28 cellular contexts compared by ENCODE assay signal in the genomic region with DNA sequence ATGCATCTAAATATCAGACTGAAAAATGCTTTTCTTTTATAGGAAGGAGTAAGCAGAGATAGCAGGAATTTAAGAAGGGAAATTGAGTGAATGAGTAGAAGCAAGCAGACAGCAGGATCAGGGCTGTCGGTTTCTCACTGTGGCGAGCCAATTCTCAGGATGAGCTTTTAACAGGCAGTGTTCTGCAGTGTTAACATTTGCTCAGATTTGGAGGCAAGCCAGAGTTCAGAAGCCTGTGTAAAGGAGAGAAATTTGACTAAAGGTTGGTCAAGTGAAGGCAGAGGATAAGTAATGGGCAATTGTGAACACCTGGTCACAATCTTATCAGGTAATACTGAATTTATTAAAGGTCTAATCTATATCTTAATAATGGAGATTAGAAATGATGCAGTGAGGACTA.
DNase-seq lines count a peak whose midpoint lies in the region; ATAC-seq and TF ChIP-seq lines count a peak whose summit lies in the region.
"Had no signal": no experiment of that assay in that cellular context is flagged by ENCODE, and none has a peak within 500 bp of the region (broad histone marks: within the 10 kb centered on the region; RNA-seq: fewer than 3 reads in every experiment).

No MANE protein-coding gene starts in this region.

- peak overlapping the region; percentile 26; the same call in 1 of the 2 replicates for H3K27ac ChIP-seq in HUES6 (ENCODE audit: low read depth, low read length)
- H3K27ac ChIP-seq: 22Rv1, pancreas had no signal

- no peaks in the 10 kb centered on the region for H3K36me3 ChIP-seq in HUES6 (ENCODE audit: control insufficient read depth, insufficient read depth, low read length)
- H3K36me3 ChIP-seq: pancreas had no signal

- peak; percentile 33 for DNase-seq in DMS 273 (lab: John Stamatoyannopoulos, UW; ENCODE audit: unreplicated experiment)
- DNase-seq in DMS 273 treated with DMSO at 0.1 percent for 48 hours (lab: John Stamatoyannopoulos, UW) = no peak
- peak; percentile 2 for DNase-seq in epithelial cell of proximal tubule (ENCODE audit: low read depth)
- DNase-seq in renal cortical epithelial cell (ENCODE audit: low read depth) = peak; percentile 45
- DNase-seq in GM19240 (ENCODE audit: insufficient read length, low spot score) = no peak
- DNase-seq in stimulated activated CD4-positive, alpha-beta T cell treated with anti-CD3 and anti-CD28 coated beads, Interleukin-4, amount 100 ng/mL, for 24 hours = no peak
- DNase-seq: activated CD8-positive, alpha-beta T cell treated with anti-CD3 and anti-CD28 coated beads for 36 hours; aorta; CD4-positive, alpha-beta T cell; effector CD4-positive, alpha-beta T cell; foreskin fibroblast; GDM1; head of caudate nucleus; HFFc6; IMR-90; kidney glomerular epithelial cell; NCI-H1048; NCI-H187; NCI-H345; pancreas; right cardiac atrium; stimulated activated CD4-positive, alpha-beta T cell treated with anti-CD3 and anti-CD28 coated beads, Interleukin-12 subunit alpha, Interleukin-12 subunit beta, amount 100 ng/mL, for 4 hours; stimulated activated CD4-positive, alpha-beta T cell treated with anti-CD3 and anti-CD28 coated beads, Interleukin-4, amount 100 ng/mL, for 1 hour had no signal

- no peak for ATAC-seq in HG02642 (IDR thresholded peaks at IDR 0.05; ENCODE audit: poor library complexity, unreplicated experiment)
- ATAC-seq: activated CD8-positive, alpha-beta T cell treated with anti-CD3 and anti-CD28 coated beads for 36 hours; pancreas; right cardiac atrium; stimulated activated effector memory CD8-positive, alpha-beta T cell treated with anti-CD3 and anti-CD28 coated beads, Interleukin-12 subunit alpha, Interleukin-12 subunit beta, amount 100 ng/mL, for 72 hours had no signal

- H3K4me3 ChIP-seq in HUES6 (ENCODE audit: low read depth, low read length) = no peak overlapping the region
- no peak overlapping the region for H3K4me3 ChIP-seq in epithelial cell of proximal tubule (ENCODE audit: low read depth, low read length)
- H3K4me3 ChIP-seq: lung, pancreas had no signal

- TF ChIP-seq CTCF in epithelial cell of proximal tubule (conservative IDR thresholded peaks at IDR 0.05; ENCODE audit: low read depth, low read length) = no peak

- H3K4me1 ChIP-seq in HUES6 (ENCODE audit: control insufficient read depth, insufficient read depth, low read length) = peaks cover 22% of the 10 kb centered on the region
- H3K4me1 ChIP-seq: pancreas had no signal

- H3K27me3 ChIP-seq in HUES6 (ENCODE audit: control insufficient read depth, insufficient read depth, low read length) = no peaks in the 10 kb centered on the region

- no peak overlapping the region for H3K9ac ChIP-seq in HUES6 (ENCODE audit: low read length)

- H3K9me3 ChIP-seq in HUES6 (ENCODE audit: control insufficient read depth, insufficient read depth, low read depth, low read length) = peaks cover 6% of the 10 kb centered on the region; the same call in 1 of the 2 replicates
- H3K9me3 ChIP-seq: pancreas had no signal

Comparison
In these comparisons a context has a peak if more than half of its experiments do, and no peak if none do; other contexts are left out.
1. DNase-seq: peak in DMS 273 (single experiment), epithelial cell of proximal tubule (single experiment) and renal cortical epithelial cell (single experiment); none in DMS 273 treated with DMSO at 0.1 percent for 48 hours (single experiment), GM19240 (single experiment) and stimulated activated CD4-positive, alpha-beta T cell treated with anti-CD3 and anti-CD28 coated beads, Interleukin-4, amount 100 ng/mL, for 24 hours (single experiment).